8 cellular contexts compared by ENCODE assay signal in genomic region chr11:87421422-87421821, GRCh38.
DNase-seq lines count a peak whose midpoint lies in the region; FAIRE-seq and TF ChIP-seq lines count a peak whose summit lies in the region.

No MANE protein-coding gene starts in this region.

- WGBS in spleen, 5 donors: 16 to 55% (median 25%) methylated on average over 2 of the region's 2 CpGs

- in situ Hi-C loops in brain microvascular endothelial cell (cut with HindIII; ENCODE audit: low pct_ligation_motif_present, low sequenced_read_pairs): no loop called here

- DNase-seq in A172 (ENCODE audit: low spot score): peak; percentile 81
- DNase-seq in H7: peak; percentile 61
- DNase-seq in brain microvascular endothelial cell: peak; percentile 87
- peak; percentile 72 for DNase-seq in iPS-NIHi11 (ENCODE audit: low spot score)
- DNase-seq in spleen: no peak

- H3K4me3 ChIP-seq in H7 (ENCODE audit: insufficient read depth, low read depth, low read length): no peak overlapping the region
- no peak overlapping the region for H3K4me3 ChIP-seq in KMS-11 (IDR thresholded peaks at IDR 0.05; ENCODE audit: insufficient read depth, low read depth, low read length)
- no peak overlapping the region for H3K4me3 ChIP-seq in OCI-LY3 (ENCODE audit: low read length)
- H3K4me3 ChIP-seq in brain microvascular endothelial cell (ENCODE audit: low read depth, low read length): no peak overlapping the region
- H3K4me3 ChIP-seq in spleen: no peak overlapping the region

- H3K27me3 ChIP-seq in H7 (ENCODE audit: control insufficient read depth, insufficient read depth, low read length): no peaks in the 10 kb centered on the region
- H3K27me3 ChIP-seq in KMS-11 (ENCODE audit: insufficient read depth, low read depth): no peaks in the 10 kb centered on the region
- H3K27me3 ChIP-seq in OCI-LY3 (ENCODE audit: low read depth, low read length): no peaks in the 10 kb centered on the region
- H3K27me3 ChIP-seq in brain microvascular endothelial cell (replicated peaks): no peaks in the 10 kb centered on the region
- peaks cover 0 to 6% (median 0%) of the 10 kb centered on the region in 7 donors for H3K27me3 ChIP-seq in spleen (replicated peaks in 1 of 7)

- no peak overlapping the region for H3K9ac ChIP-seq in KMS-11
- no peak overlapping the region for H3K9ac ChIP-seq in OCI-LY3 (ENCODE audit: low read length)

- no peak for TF ChIP-seq POLR2A in spleen (IDR thresholded peaks at IDR 0.05)

- TF ChIP-seq CTCF in KMS-11 (conservative IDR thresholded peaks at IDR 0.05; ENCODE audit: low read depth, low read length) (peak; percentile 56), OCI-LY3 (IDR thresholded peaks at IDR 0.05; ENCODE audit: low read depth, low read length) (peak; percentile 82), brain microvascular endothelial cell (IDR thresholded peaks at IDR 0.05; ENCODE audit: low read depth, low read length, missing control alignments) (peak; percentile 81), spleen (IDR thresholded peaks at IDR 0.05 in 8 of 11, conservative IDR thresholded peaks at IDR 0.05 in 3 of 11) (peak; percentile 53 to 83 (median 80))

- H3K9me3 ChIP-seq in OCI-LY3 (ENCODE audit: insufficient read depth, low read length) (no peaks in the 10 kb centered on the region), spleen (no peaks in the 10 kb centered on the region)

- H3K36me3 ChIP-seq in H7 (replicated peaks; ENCODE audit: control insufficient read depth, insufficient read depth, low read length) (no peaks in the 10 kb centered on the region), KMS-11 (ENCODE audit: insufficient read depth) (no peaks in the 10 kb centered on the region), OCI-LY3 (replicated peaks; ENCODE audit: low read depth, low read length) (no peaks in the 10 kb centered on the region), brain microvascular endothelial cell (replicated peaks) (no peaks in the 10 kb centered on the region), spleen (no peaks in the 10 kb centered on the region)

- H2AFZ ChIP-seq in KMS-11 (ENCODE audit: low read depth): no peak overlapping the region
- no peak overlapping the region for H2AFZ ChIP-seq in OCI-LY3 (ENCODE audit: low read depth, low read length)

- H4K20me1 ChIP-seq in KMS-11 (ENCODE audit: insufficient read depth) (no peaks in the 10 kb centered on the region), OCI-LY3 (ENCODE audit: insufficient read depth, low read length) (no peaks in the 10 kb centered on the region)

- H3K27ac ChIP-seq in KMS-11 (no peak overlapping the region), OCI-LY3 (ENCODE audit: low read length) (no peak overlapping the region), brain microvascular endothelial cell (no peak overlapping the region), spleen (peak overlapping the region in 1 of 8 donors; percentile 21)

- H3K4me2 ChIP-seq in KMS-11 (no peak overlapping the region), OCI-LY3 (ENCODE audit: low read length) (no peak overlapping the region)

- intact Hi-C loops in spleen (cut with DNase I; ENCODE audit: low total_unique reads): loop anchor here (2.0 to 5.0 kb wide), 2 partner anchors 69 to 484 kb away; no protein-coding TSS in a partner anchor

- no peaks in the 10 kb centered on the region for H3K4me1 ChIP-seq in KMS-11 (ENCODE audit: low read depth, poor library complexity, severe bottlenecking)
- no peaks in the 10 kb centered on the region for H3K4me1 ChIP-seq in OCI-LY3 (ENCODE audit: low read length)
- peaks cover 0 to 11% (median 2%) of the 10 kb centered on the region in 6 donors for H3K4me1 ChIP-seq in spleen

- H3K79me2 ChIP-seq in KMS-11 (ENCODE audit: insufficient read depth, low read depth): no peaks in the 10 kb centered on the region
- no peaks in the 10 kb centered on the region for H3K79me2 ChIP-seq in OCI-LY3 (ENCODE audit: low read length)

- peak; percentile 70 for FAIRE-seq in G401.6 (lab: Jason Lieb, UNC)
